ENCODE assay signal across 9 cellular contexts in genomic region chr15:26891448-26891881, GRCh38. TPM values are rescaled to one million over a fixed set of nuclear protein-coding genes. Genes with fewer than 3 reads are reported as not detected.
DNase-seq lines count a peak whose midpoint lies in the region; ATAC-seq lines count a peak whose summit lies in the region.
"Had no signal": no experiment of that assay in that cellular context is flagged by ENCODE, and none has a peak within 500 bp of the region (broad histone marks: within the 10 kb centered on the region; RNA-seq: fewer than 3 reads in every experiment).

No MANE protein-coding gene starts in this region.

- DNase-seq in D341Med (ENCODE audit: low spot score) (peak; percentile 69), NCI-H446 (lab: John Stamatoyannopoulos, UW) (peak; percentile 35 to 74), Right ventricle myocardium superior (peak; percentile 51), pulmonary artery endothelial cell (ENCODE audit: low read depth, low spot score) (peak; percentile 11)
- DNase-seq in activated T-helper 2 cell treated with anti-CD3 and anti-CD28 coated beads, Interferon-gamma antibody, Interleukin-2, Interleukin-4, amounts not matched to agents 10 μg/mL and 5 μg/mL and 100 μg/mL, durations not matched to agents 14 hours and 24 hours and 36 hours (ENCODE audit: low spot score), result peak; percentile 19

- no peaks in the 10 kb centered on the region for H3K36me3 Mint-ChIP-seq in activated T-helper 2 cell treated with anti-CD3 and anti-CD28 coated beads, Interferon-gamma antibody, Interleukin-2, Interleukin-4, amounts not matched to agents 10 μg/mL and 5 μg/mL and 100 μg/mL, durations not matched to agents 14 hours and 24 hours and 36 hours (ENCODE audit: low read depth)

- peaks cover 18% of the 10 kb centered on the region for H3K9me3 Mint-ChIP-seq in activated T-helper 2 cell treated with anti-CD3 and anti-CD28 coated beads, Interferon-gamma antibody, Interleukin-2, Interleukin-4, amounts not matched to agents 10 μg/mL and 5 μg/mL and 100 μg/mL, durations not matched to agents 14 hours and 24 hours and 36 hours

- H3K27ac Mint-ChIP-seq in activated T-helper 2 cell treated with anti-CD3 and anti-CD28 coated beads, Interferon-gamma antibody, Interleukin-2, Interleukin-4, amounts not matched to agents 10 μg/mL and 5 μg/mL and 100 μg/mL, durations not matched to agents 14 hours and 24 hours and 36 hours, result no peak overlapping the region

- H3K4me1 Mint-ChIP-seq in activated T-helper 2 cell treated with anti-CD3 and anti-CD28 coated beads, Interferon-gamma antibody, Interleukin-2, Interleukin-4, amounts not matched to agents 10 μg/mL and 5 μg/mL and 100 μg/mL, durations not matched to agents 14 hours and 24 hours and 36 hours (ENCODE audit: low read depth), result no peaks in the 10 kb centered on the region

- H3K27me3 Mint-ChIP-seq in activated T-helper 2 cell treated with anti-CD3 and anti-CD28 coated beads, Interferon-gamma antibody, Interleukin-2, Interleukin-4, amounts not matched to agents 10 μg/mL and 5 μg/mL and 100 μg/mL, durations not matched to agents 14 hours and 24 hours and 36 hours (ENCODE audit: low read depth), result peaks cover 1% of the 10 kb centered on the region

- intact Hi-C loops in activated T-helper 2 cell treated with anti-CD3 and anti-CD28 coated beads, Interferon-gamma antibody, Interleukin-2, Interleukin-4, amounts not matched to agents 10 μg/mL and 5 μg/mL and 100 μg/mL, durations not matched to agents 14 hours and 24 hours and 36 hours (cut with micrococcal nuclease), result no loop called here
- intact Hi-C loops in Right ventricle myocardium superior (cut with DNase I), result no loop called here

- H3K4me3 Mint-ChIP-seq in activated T-helper 2 cell treated with anti-CD3 and anti-CD28 coated beads, Interferon-gamma antibody, Interleukin-2, Interleukin-4, amounts not matched to agents 10 μg/mL and 5 μg/mL and 100 μg/mL, durations not matched to agents 14 hours and 24 hours and 36 hours (ENCODE audit: low read depth), result no peak overlapping the region

- ATAC-seq in HG02610 (IDR thresholded peaks at IDR 0.05; ENCODE audit: unreplicated experiment) (peak; percentile 56), Right ventricle myocardium superior (ENCODE audit: poor library complexity) (peak; percentile 86), GM21825 (IDR thresholded peaks at IDR 0.05; ENCODE audit: unreplicated experiment) (no peak), GM19452 (IDR thresholded peaks at IDR 0.05; ENCODE audit: unreplicated experiment) (no peak)

RNA-seq across cellular contexts. Expression of gene GABRA5, which starts 24.6 kb away (rescaled TPM):
- not detected in 2 replicates for total RNA-seq in activated T-helper 2 cell treated with anti-CD3 and anti-CD28 coated beads, Interferon-gamma antibody, Interleukin-2, Interleukin-4, amounts not matched to agents 10 μg/mL and 5 μg/mL and 100 μg/mL, durations not matched to agents 14 hours and 24 hours and 36 hours
- not detected for total RNA-seq in Right ventricle myocardium superior
- not detected in 2 replicates for total RNA-seq in pulmonary artery endothelial cell
- total RNA-seq: subcutaneous adipose tissue had no signal

Comparison
In these comparisons a context has a peak if more than half of its experiments do, and no peak if none do; other contexts are left out.
1. DNase-seq: peak in every context shown above with its lines; median percentile 69 in D341Med; 54 in NCI-H446; 51 in Right ventricle myocardium superior; 19 in activated T-helper 2 cell treated with anti-CD3 and anti-CD28 coated beads, Interferon-gamma antibody, Interleukin-2, Interleukin-4, amounts not matched to agents 10 μg/mL and 5 μg/mL and 100 μg/mL, durations not matched to agents 14 hours and 24 hours and 36 hours; 11 in pulmonary artery endothelial cell.
2. ATAC-seq: peak in HG02610 (single experiment) and Right ventricle myocardium superior (single experiment); none in GM21825 (single experiment) and GM19452 (single experiment).